Comparison of ENCODE assay signal across 1 cellular context in genomic region chr3:125556314-125556713, GRCh38.
TF ChIP-seq lines count a peak whose summit lies in the region.

No MANE protein-coding gene starts in this region.

TF ChIP-seq in IMR-90, 13 proteins besides CTCF, POLR2A, EP300 and RAD21:
- TF ChIP-seq MAZ (IDR thresholded peaks at IDR 0.05; ENCODE audit: borderline replicate concordance, low read depth, low read length) (peak; percentile 51; the same call in 1 of the 2 replicates), FOS (IDR thresholded peaks at IDR 0.05; ENCODE audit: low read depth, low read length) (peak; percentile 32; the same call in 1 of the 2 replicates), RFX5 (IDR thresholded peaks at IDR 0.05; ENCODE audit: low read depth, low read length) (no peak), CEBPB (IDR thresholded peaks at IDR 0.05; ENCODE audit: low read depth, low read length) (peak; percentile 75; the same call in 1 of the 2 replicates), CHD1 (IDR thresholded peaks at IDR 0.05; ENCODE audit: low read depth, low read length) (no peak), NFE2L2 (IDR thresholded peaks at IDR 0.05; ENCODE audit: low read depth, low read length) (no peak)
